Comparison of ENCODE assay signal across 18 cellular contexts in the genomic region with DNA sequence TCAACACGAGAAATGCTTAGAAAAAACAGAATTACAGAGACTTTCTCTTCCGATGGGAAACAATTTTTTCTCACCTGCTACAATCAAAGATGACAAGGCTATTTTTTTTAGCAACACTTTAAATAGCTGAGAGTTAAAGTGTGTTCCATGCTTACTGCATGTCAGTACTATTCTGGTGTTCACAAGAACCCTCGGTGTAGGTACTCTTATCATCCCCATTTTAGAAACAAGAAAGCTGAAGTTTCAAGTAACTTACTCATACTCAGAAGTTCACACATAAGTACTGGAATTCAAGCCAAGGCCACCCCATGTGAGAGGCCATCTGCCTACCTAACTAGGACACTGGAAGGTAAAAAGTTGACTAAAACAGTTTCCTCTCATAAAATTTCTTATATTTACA. TPM values are rescaled to one million over a fixed set of nuclear protein-coding genes. Genes with fewer than 3 reads are reported as not detected.
DNase-seq lines count a peak whose midpoint lies in the region; ATAC-seq and TF ChIP-seq lines count a peak whose summit lies in the region.
"Had no signal": no experiment of that assay in that cellular context is flagged by ENCODE, and none has a peak within 500 bp of the region (broad histone marks: within the 10 kb centered on the region; RNA-seq: fewer than 3 reads in every experiment).

No MANE protein-coding gene starts in this region.

- H2AFZ ChIP-seq in mammary epithelial cell (ENCODE audit: low read depth, low read length) = no peak overlapping the region
- H2AFZ ChIP-seq: hepatocyte had no signal

- DNase-seq in right atrium auricular region (ENCODE audit: low spot score) = no peak
- no peak for DNase-seq in mammary epithelial cell
- DNase-seq: activated CD4-positive, alpha-beta T cell treated with anti-CD3 and anti-CD28 coated beads for 1 hour; activated CD8-positive, alpha-beta memory T cell treated with anti-CD3 and anti-CD28 coated beads, Interleukin-2, amount 50 U/mL, for 48 hours; activated naive CD4-positive, alpha-beta T cell treated with anti-CD3 and anti-CD28 coated beads, Interleukin-2, amount 10 ng/mL, durations not matched to agents 7 days and 5 days; BE2C; DMS 273 treated with DMSO at 0.1 percent for 48 hours; dorsolateral prefrontal cortex; MV-4-11; SIG-M5; stimulated activated naive CD8-positive, alpha-beta T cell treated with anti-CD3 and anti-CD28 coated beads, Interleukin-15, Interleukin-2, amounts not matched to agents 100 U/mL and 50 U/mL, for 24 hours; uterus had no signal

- no peaks in the 10 kb centered on the region for H3K27me3 ChIP-seq in right atrium auricular region
- no peaks in the 10 kb centered on the region for H3K27me3 ChIP-seq in mammary epithelial cell (ENCODE audit: insufficient read depth, low read length)
- H3K27me3 ChIP-seq: BE2C, hepatocyte, uterus had no signal

- no peaks in the 10 kb centered on the region for H3K79me2 ChIP-seq in mammary epithelial cell (ENCODE audit: insufficient read depth, low read length)
- H3K79me2 ChIP-seq: hepatocyte had no signal

- 95% methylated on average over 3 of the region's 3 CpGs for WGBS in mammary epithelial cell (ENCODE audit: low coverage, missing lambda C conversion rate)

- dilution Hi-C loops in mammary epithelial cell (cut with HindIII; ENCODE audit: low sequenced_read_pairs) = no loop called here

- peak; percentile 87 for ATAC-seq in GM18511 (IDR thresholded peaks at IDR 0.05; ENCODE audit: unreplicated experiment)
- ATAC-seq in GM21390 (IDR thresholded peaks at IDR 0.05; ENCODE audit: unreplicated experiment) = peak; percentile 94
- ATAC-seq in HG03066 (IDR thresholded peaks at IDR 0.05; ENCODE audit: low read depth, unreplicated experiment) = peak; percentile 83
- ATAC-seq in HG02642 (IDR thresholded peaks at IDR 0.05; ENCODE audit: poor library complexity, unreplicated experiment) = no peak
- ATAC-seq in HG02970 (IDR thresholded peaks at IDR 0.05; ENCODE audit: low FRiP score, unreplicated experiment) = no peak
- ATAC-seq: stimulated activated naive CD8-positive, alpha-beta T cell treated with anti-CD3 and anti-CD28 coated beads, Interleukin-15, Interleukin-2, amounts not matched to agents 100 U/mL and 50 U/mL, for 24 hours had no signal

- in situ Hi-C loops in mammary epithelial cell (cut with MboI; ENCODE audit: low sequenced_read_pairs in 2 of 2) = no loop called here

- intact Hi-C loops in mammary epithelial cell (cut with micrococcal nuclease) = no loop called here

- H3K36me3 ChIP-seq in right atrium auricular region = no peaks in the 10 kb centered on the region
- no peaks in the 10 kb centered on the region for H3K36me3 ChIP-seq in mammary epithelial cell (ENCODE audit: insufficient read depth, low read length)
- H3K36me3 ChIP-seq: BE2C, uterus had no signal

- no peak for TF ChIP-seq CTCF in right atrium auricular region (IDR thresholded peaks at IDR 0.05)
- no peak for TF ChIP-seq CTCF in mammary epithelial cell (conservative IDR thresholded peaks at IDR 0.05 in 1 of 2, IDR thresholded peaks at IDR 0.05 in 1 of 2; ENCODE audit: extremely low read depth in 1 of 2, insufficient read depth in 1 of 2, low read depth in 1 of 2, low read length in 2 of 2)

- H4K20me1 ChIP-seq in mammary epithelial cell (ENCODE audit: insufficient read depth, low read length) = no peaks in the 10 kb centered on the region

- no peak overlapping the region for H3K4me2 ChIP-seq in mammary epithelial cell (ENCODE audit: insufficient read depth, low read depth, low read length)
- H3K4me2 ChIP-seq: hepatocyte had no signal

- H3K4me3 ChIP-seq in right atrium auricular region = no peak overlapping the region
- H3K4me3 ChIP-seq in mammary epithelial cell (replicated peaks in 1 of 3; ENCODE audit: insufficient read depth in 1 of 3, low read depth in 2 of 3, low read length in 3 of 3) = no peak overlapping the region
- H3K4me3 ChIP-seq: dorsolateral prefrontal cortex, hepatocyte, uterus had no signal

- H3K4me1 ChIP-seq in right atrium auricular region = peaks cover 0 to 23% of the 10 kb centered on the region in 2 donors
- peaks cover 14% of the 10 kb centered on the region for H3K4me1 ChIP-seq in mammary epithelial cell (ENCODE audit: insufficient read depth, low read length)
- H3K4me1 ChIP-seq: uterus had no signal

- H3K9me3 ChIP-seq in right atrium auricular region (no peaks in the 10 kb centered on the region), mammary epithelial cell (replicated peaks; ENCODE audit: insufficient read depth, low read length) (no peaks in the 10 kb centered on the region)
- H3K9me3 ChIP-seq: BE2C, uterus had no signal

- CTCF ChIA-PET in mammary epithelial cell (lab: Charles Lee; ENCODE audit: low non-redundant PET) = no interaction called here

- H3K27ac ChIP-seq in right atrium auricular region (peak overlapping the region; percentile 79 to 90), mammary epithelial cell (ENCODE audit: insufficient read depth, low read depth, low read length) (no peak overlapping the region)
- H3K27ac ChIP-seq: dorsolateral prefrontal cortex, hepatocyte, uterus had no signal

- H3K9ac ChIP-seq in mammary epithelial cell (ENCODE audit: insufficient read depth, low read length) = no peak overlapping the region

- BruUV-seq in mammary epithelial cell (replicated peaks; lab: Mats Ljungman, UMichigan) = no TSS peak

RNA-seq across cellular contexts. Expression of a gene that starts 9.0 kb away (rescaled TPM):
- total RNA-seq in right atrium auricular region (10 to 100 TPM; 32.2 to 38.5 TPM), mammary epithelial cell (1 to 10 TPM in 1 of 2 donors, under 1 TPM in 1; 0.12 to 1.5 TPM)
- 0.19 TPM for polyA plus RNA-seq in mammary epithelial cell
- polyA minus RNA-seq in mammary epithelial cell = 0.36 TPM

Comparison
In these comparisons a context has a peak if more than half of its experiments do, and no peak if none do; other contexts are left out.
1. ATAC-seq: peak in GM18511 (single experiment), GM21390 (single experiment) and HG03066 (single experiment); none in HG02642 (single experiment) and HG02970 (single experiment).
2. RNA of a gene that starts 9.0 kb away (total RNA-seq): 32.2 to 38.5 TPM in right atrium auricular region; 0.12 to 1.5 TPM in mammary epithelial cell; every median in the first group is over 10 times any median in the second.